16 cellular contexts compared by ENCODE assay signal in the genomic region with DNA sequence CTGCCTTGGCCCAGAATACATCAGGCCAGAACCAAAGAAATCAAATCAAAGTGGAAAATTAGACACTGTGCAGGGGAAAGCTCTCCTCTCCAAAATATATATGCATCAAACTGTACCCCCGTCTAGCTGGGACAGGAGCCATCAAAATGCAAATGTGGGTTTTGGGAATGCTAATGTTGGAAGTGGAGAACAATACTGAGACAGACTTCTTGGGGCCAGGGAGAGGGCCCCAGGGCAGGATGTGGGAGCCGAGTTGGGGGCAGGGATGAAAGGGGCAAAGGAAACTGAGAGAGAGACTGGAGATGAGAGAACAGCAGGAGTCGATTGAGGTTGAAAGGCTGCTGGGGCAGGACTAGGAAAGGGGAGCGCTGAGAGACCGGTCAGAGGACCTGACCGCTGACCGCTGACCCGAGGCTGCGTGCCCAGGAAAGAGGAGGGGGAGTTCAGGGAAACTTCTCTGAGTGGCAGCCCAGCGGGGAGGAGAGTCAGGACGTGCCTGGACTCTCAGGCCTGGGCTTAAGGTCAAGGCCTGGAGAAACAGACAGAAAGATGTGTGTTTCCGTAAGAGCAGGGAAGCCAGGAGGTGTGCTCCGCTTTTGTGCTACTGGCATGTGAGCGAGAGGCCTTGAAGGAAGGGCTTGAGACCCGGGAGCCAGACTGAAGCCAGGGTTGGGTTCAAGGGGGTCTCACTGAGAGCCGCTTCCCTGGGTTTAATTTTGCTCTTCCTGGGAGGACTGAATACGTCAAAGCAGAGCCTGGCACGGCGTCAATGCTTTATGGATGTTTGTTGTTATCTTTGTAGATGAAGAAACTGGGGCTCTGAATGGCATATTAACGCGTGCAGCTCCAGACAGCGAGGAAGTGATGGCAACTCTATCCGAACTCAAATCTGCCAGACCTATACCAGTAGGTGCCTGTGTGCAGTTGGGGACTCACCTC.
DNase-seq lines count a peak whose midpoint lies in the region; ATAC-seq and FAIRE-seq lines count a peak whose summit lies in the region.
"Had no signal": no experiment of that assay in that cellular context is flagged by ENCODE, and none has a peak within 500 bp of the region (broad histone marks: within the 10 kb centered on the region; RNA-seq: fewer than 3 reads in every experiment).

No MANE protein-coding gene starts in this region.

- 55 to 68% (median 55%) methylated on average over 23 of the region's 23 CpGs for WGBS in small intestine, 3 donors

- H3K27ac Mint-ChIP-seq in naive thymus-derived CD8-positive, alpha-beta T cell: peak overlapping the region; percentile 1 to 93 (median 70)
- H3K27ac Mint-ChIP-seq: activated T-helper 1 cell treated with anti-CD3 and anti-CD28 coated beads, Interleukin-12 subunit alpha, Interleukin-12 subunit beta, Interleukin-2, Interleukin-4 antibody, amounts not matched to agents 30 ng/mL and 10 ng/mL and 1 ng/mL, durations not matched to agents 14 hours and 24 hours and 36 hours; T-helper 1 cell treated with Interleukin-12 subunit alpha and Interleukin-12 subunit beta and Interleukin-4 antibody, amounts not matched to agents 30 μg/mL and 1 μg/mL, for 36 hours had no signal

- no peaks in the 10 kb centered on the region for H3K9me3 Mint-ChIP-seq in naive thymus-derived CD8-positive, alpha-beta T cell
- H3K9me3 Mint-ChIP-seq: activated T-helper 1 cell treated with anti-CD3 and anti-CD28 coated beads, Interleukin-12 subunit alpha, Interleukin-12 subunit beta, Interleukin-2, Interleukin-4 antibody, amounts not matched to agents 30 ng/mL and 10 ng/mL and 1 ng/mL, durations not matched to agents 14 hours and 24 hours and 36 hours; immature natural killer cell; T-helper 1 cell treated with Interleukin-12 subunit alpha and Interleukin-12 subunit beta and Interleukin-4 antibody, amounts not matched to agents 30 μg/mL and 1 μg/mL, for 36 hours had no signal

- no peaks in the 10 kb centered on the region for H3K9me3 ChIP-seq in SK-N-MC (ENCODE audit: low read depth, low read length)
- no peaks in the 10 kb centered on the region for H3K9me3 ChIP-seq in small intestine (ENCODE audit: control insufficient read depth, low read depth)
- H3K9me3 ChIP-seq: colonic mucosa, testis had no signal

- H3K36me3 ChIP-seq in SK-N-MC (ENCODE audit: insufficient read depth, low read length) (no peaks in the 10 kb centered on the region), small intestine (ENCODE audit: control insufficient read depth in 2 of 2, insufficient read depth in 2 of 2, low read length in 2 of 2) (no peaks in the 10 kb centered on the region)
- H3K36me3 ChIP-seq: colonic mucosa had no signal

- no peaks in the 10 kb centered on the region for H3K27me3 ChIP-seq in small intestine (ENCODE audit: control insufficient read depth in 2 of 2, insufficient read depth in 2 of 2, low read length in 2 of 2)
- H3K27me3 ChIP-seq: colonic mucosa, testis had no signal

- no peak for FAIRE-seq in small intestine (lab: Jason Lieb, UNC)

- H3K27me3 Mint-ChIP-seq in naive thymus-derived CD8-positive, alpha-beta T cell: no peaks in the 10 kb centered on the region

- no peak overlapping the region for H3K9ac ChIP-seq in SK-N-MC (ENCODE audit: insufficient read length)

- H3K4me1 Mint-ChIP-seq in naive thymus-derived CD8-positive, alpha-beta T cell: peaks cover 25 to 45% (median 41%) of the 10 kb centered on the region in 4 donors

- H3K4me3 Mint-ChIP-seq in naive thymus-derived CD8-positive, alpha-beta T cell: peak overlapping the region in 3 of 10 donors; percentile 8 to 40 (median 33)
- H3K4me3 Mint-ChIP-seq: activated T-helper 1 cell treated with anti-CD3 and anti-CD28 coated beads, Interleukin-12 subunit alpha, Interleukin-12 subunit beta, Interleukin-2, Interleukin-4 antibody, amounts not matched to agents 30 ng/mL and 10 ng/mL and 1 ng/mL, durations not matched to agents 14 hours and 24 hours and 36 hours; immature natural killer cell; T-helper 1 cell treated with Interleukin-12 subunit alpha and Interleukin-12 subunit beta and Interleukin-4 antibody, amounts not matched to agents 30 μg/mL and 1 μg/mL, for 36 hours had no signal

- H3K4me1 ChIP-seq in small intestine (ENCODE audit: control insufficient read depth in 2 of 2, insufficient read depth in 1 of 2, low read depth in 1 of 2, low read length in 1 of 2): peaks cover 4 to 6% of the 10 kb centered on the region in 2 donors
- H3K4me1 ChIP-seq: colonic mucosa had no signal

- peak; percentile 97 for DNase-seq in ELF-1 (ENCODE audit: low read depth, low spot score)
- DNase-seq in SK-N-MC (ENCODE audit: low read depth, low spot score): peak; percentile 62
- peak; percentile 97 for DNase-seq in iPS DF 19.7 (ENCODE audit: low read depth, low spot score)
- no peak for DNase-seq in naive thymus-derived CD8-positive, alpha-beta T cell
- no peak for DNase-seq in NK-92 (lab: John Stamatoyannopoulos, UW; ENCODE audit: unreplicated experiment)
- DNase-seq in small intestine: no peak
- no peak for DNase-seq in HT-29 (ENCODE audit: low spot score)
- DNase-seq: amygdala, colonic mucosa, immature natural killer cell, NCI-H1694 treated with DMSO at 0.1 percent for 48 hours, NCI-H524, testis had no signal

- no peak for ATAC-seq in naive thymus-derived CD8-positive, alpha-beta T cell
- no peak for ATAC-seq in GM21423 (IDR thresholded peaks at IDR 0.05; ENCODE audit: unreplicated experiment)

- peak overlapping the region; percentile 63 for H3K4me3 ChIP-seq in SK-N-MC
- no peak overlapping the region for H3K4me3 ChIP-seq in small intestine (ENCODE audit: low read depth in 1 of 2, low read length in 2 of 2)
- H3K4me3 ChIP-seq: colonic mucosa, testis had no signal

- POLR2A ChIA-PET in naive thymus-derived CD8-positive, alpha-beta T cell (lab: Charles Lee): interaction anchor here (0.7 to 1.2 kb wide), 3 partner anchors 36 to 246 kb away, joined by 3 to 6 read pairs (median 3); no protein-coding TSS in a partner anchor

- H3K36me3 Mint-ChIP-seq in naive thymus-derived CD8-positive, alpha-beta T cell: no peaks in the 10 kb centered on the region
- H3K36me3 Mint-ChIP-seq: immature natural killer cell had no signal

- H3K27ac ChIP-seq in SK-N-MC (peak overlapping the region; percentile 73), small intestine (ENCODE audit: low read depth in 1 of 2, low read length in 1 of 2) (no peak overlapping the region)
- H3K27ac ChIP-seq: colonic mucosa, testis had no signal

Comparison
In these comparisons a context has a peak if more than half of its experiments do, and no peak if none do; other contexts are left out.
1. DNase-seq: peak in ELF-1 (single experiment), SK-N-MC (single experiment) and iPS DF 19.7 (single experiment); none in naive thymus-derived CD8-positive, alpha-beta T cell (0 of 10), NK-92 (single experiment), small intestine (single experiment) and HT-29 (single experiment).